Comparison of ENCODE assay signal across 9 cellular contexts in genomic region chr19:14116525-14116917, GRCh38. TPM values are rescaled to one million over a fixed set of nuclear protein-coding genes. Genes with fewer than 3 reads are reported as not detected.
DNase-seq lines count a peak whose midpoint lies in the region; ATAC-seq, FAIRE-seq and TF ChIP-seq lines count a peak whose summit lies in the region.
"Had no signal": no experiment of that assay in that cellular context is flagged by ENCODE, and none has a peak within 500 bp of the region (broad histone marks: within the 10 kb centered on the region; RNA-seq: fewer than 3 reads in every experiment).

No MANE protein-coding gene starts in this region.

- peak overlapping the region; percentile 71; the same call in 1 of the 2 replicates for H2AFZ ChIP-seq in K562 (ENCODE audit: low read depth, low read length)

- no peaks in the 10 kb centered on the region for H3K9me3 Mint-ChIP-seq in activated naive CD4-positive, alpha-beta T cell treated with anti-CD3 and anti-CD28 coated beads, Interleukin-2, amount 50 U/mL, for 24 hours

- H4K5ac ChIP-seq in mesendoderm (ENCODE audit: low read length): no peak overlapping the region

- H2BK120ac ChIP-seq in mesendoderm (ENCODE audit: low read depth, low read length): no peak overlapping the region

- H3K9ac ChIP-seq in K562 (ENCODE audit: insufficient read depth in 1 of 2, low read depth in 2 of 2, low read length in 2 of 2): peak overlapping the region; percentile 52 to 92; a peak in 3 of 4 replicates
- H3K9ac ChIP-seq in mesendoderm (ENCODE audit: low read length): peak overlapping the region; percentile 74

- WGBS in K562 (ENCODE audit: insufficient coverage, low coverage, missing lambda C conversion rate): 6% methylated on average over 6 of the region's 6 CpGs
- WGBS in mesendoderm (ENCODE audit: extremely low coverage, insufficient coverage, low lambda C conversion rate): no CpG with 5 or more reads among the region's 6 CpGs

- H3K9me3 ChIP-seq in K562 (replicated peaks; ENCODE audit: control insufficient read depth, insufficient read depth, low read depth, low read length) (no peaks in the 10 kb centered on the region), upper lobe of right lung (no peaks in the 10 kb centered on the region)

- H3K79me2 ChIP-seq in K562 (ENCODE audit: control insufficient read depth, insufficient read depth, low read length): peaks cover 24% of the 10 kb centered on the region
- H3K79me2 ChIP-seq in mesendoderm (ENCODE audit: control insufficient read depth, insufficient read depth, low read length): no peaks in the 10 kb centered on the region

- ATAC-seq in K562 (no peak), upper lobe of right lung (no peak), HG03520 (IDR thresholded peaks at IDR 0.05; ENCODE audit: unreplicated experiment) (no peak)

- in situ Hi-C loops in K562 (cut with MboI): no loop called here
- in situ Hi-C loops in G401 (cut with HindIII; ENCODE audit: low sequenced_read_pairs): no loop called here

- no peaks in the 10 kb centered on the region for H3K27me3 Mint-ChIP-seq in activated naive CD4-positive, alpha-beta T cell treated with anti-CD3 and anti-CD28 coated beads, Interleukin-2, amount 50 U/mL, for 24 hours

- H3K56ac ChIP-seq in mesendoderm (ENCODE audit: low read length): peak overlapping the region; percentile 87

- H3K4me3 ChIP-seq in K562 (peak overlapping the region; percentile 90), mesendoderm (ENCODE audit: low read length) (no peak overlapping the region), upper lobe of right lung (peak overlapping the region; percentile 84)

- peaks cover 47 to 68% of the 10 kb centered on the region in 2 experiments; a peak in 4 of 5 replicates for H3K4me1 ChIP-seq in K562 (replicated peaks in 1 of 2; ENCODE audit: control insufficient read depth in 2 of 2, insufficient read depth in 2 of 2, low read length in 2 of 2)
- peaks cover 13% of the 10 kb centered on the region for H3K4me1 ChIP-seq in mesendoderm (ENCODE audit: control insufficient read depth, low read depth, low read length)
- H3K4me1 ChIP-seq in upper lobe of right lung: peaks cover 60% of the 10 kb centered on the region

- H3K4me2 ChIP-seq in K562 (ENCODE audit: insufficient read depth, low read length) (peak overlapping the region; percentile 95), mesendoderm (ENCODE audit: low read length) (peak overlapping the region; percentile 85)

- no peak overlapping the region for H2BK15ac ChIP-seq in mesendoderm (replicated peaks; ENCODE audit: low read depth)

- intact Hi-C loops in K562 (cut with micrococcal nuclease): no loop called here
- intact Hi-C loops in upper lobe of right lung (cut with DNase I): no loop called here

- H3K27me3 ChIP-seq in K562 (ENCODE audit: control insufficient read depth in 2 of 2, insufficient read depth in 2 of 2, low read length in 2 of 2): no peaks in the 10 kb centered on the region
- no peaks in the 10 kb centered on the region for H3K27me3 ChIP-seq in mesendoderm (ENCODE audit: insufficient read depth, low read length, poor library complexity)
- no peaks in the 10 kb centered on the region for H3K27me3 ChIP-seq in upper lobe of right lung

- BruUV-seq in K562 (replicated peaks; lab: Mats Ljungman, UMichigan): no TSS peak

- no peak for DNase-seq in activated naive CD4-positive, alpha-beta T cell treated with anti-CD3 and anti-CD28 coated beads, Interleukin-2, amount 50 U/mL, for 16 hours
- DNase-seq in K562 (ENCODE audit: extremely low read depth in 1 of 4, low spot score in 3 of 4) (no peak), mesendoderm (no peak), upper lobe of right lung (no peak), G401 (ENCODE audit: low spot score) (no peak), medulla oblongata (ENCODE audit: extremely low spot score) (no peak)

- no peak overlapping the region for H2BK5ac ChIP-seq in mesendoderm (ENCODE audit: low read length)

- no peak overlapping the region for H2AK5ac ChIP-seq in mesendoderm (ENCODE audit: low read length)

- no peak overlapping the region for H3K4ac ChIP-seq in mesendoderm (ENCODE audit: low read depth, low read length)

- H3K4me1 Mint-ChIP-seq in activated naive CD4-positive, alpha-beta T cell treated with anti-CD3 and anti-CD28 coated beads, Interleukin-2, amount 50 U/mL, for 24 hours: peaks cover 52% of the 10 kb centered on the region

- H4K8ac ChIP-seq in mesendoderm (ENCODE audit: low read depth, low read length): no peak overlapping the region

- TF ChIP-seq CTCF in K562 (IDR thresholded peaks at IDR 0.05 in 2 of 3, conservative IDR thresholded peaks at IDR 0.05 in 1 of 3; ENCODE audit: insufficient read depth in 2 of 3, low read depth in 1 of 3, low read length in 3 of 3) (no peak), upper lobe of right lung (IDR thresholded peaks at IDR 0.05) (no peak)

- H3K4me3 Mint-ChIP-seq in activated naive CD4-positive, alpha-beta T cell treated with anti-CD3 and anti-CD28 coated beads, Interleukin-2, amount 50 U/mL, for 24 hours: peak overlapping the region; percentile 83

- no peaks in the 10 kb centered on the region for H4K20me1 ChIP-seq in K562 (replicated peaks; ENCODE audit: control insufficient read depth, insufficient read depth, low read length)

- no peak overlapping the region for H3K23ac ChIP-seq in mesendoderm (ENCODE audit: low read length)

- TF ChIP-seq RAD21 in K562 (CRISPR knock-in tag; conservative IDR thresholded peaks at IDR 0.05 in 1 of 2, IDR thresholded peaks at IDR 0.05 in 1 of 2): no peak

- H3K27ac Mint-ChIP-seq in activated naive CD4-positive, alpha-beta T cell treated with anti-CD3 and anti-CD28 coated beads, Interleukin-2, amount 50 U/mL, for 24 hours: peak overlapping the region; percentile 41

- H3K9me1 ChIP-seq in K562 (ENCODE audit: control insufficient read depth, insufficient read depth, low read length): peaks cover 4% of the 10 kb centered on the region

- H3K36me3 ChIP-seq in K562 (ENCODE audit: control insufficient read depth, insufficient read depth, low read length) (peaks cover 17% of the 10 kb centered on the region; the same call in 2 of the 3 replicates), mesendoderm (ENCODE audit: control insufficient read depth, insufficient read depth, low read length) (peaks cover 1% of the 10 kb centered on the region), upper lobe of right lung (no peaks in the 10 kb centered on the region)

- peak; percentile 76 for FAIRE-seq in K562 (lab: Jason Lieb, UNC)

- POLR2A ChIA-PET in K562 (lab: Yijun Ruan, JAX): interaction anchor here (0.6 to 2.0 kb wide), 2 partner anchors 20 to 34 kb away, joined by 5 to 8 read pairs; no protein-coding TSS in a partner anchor

- peak overlapping the region; percentile 55; the same call in 2 of the 3 replicates for H3K27ac ChIP-seq in K562 (ENCODE audit: extremely low read depth, low read depth, low read length)
- no peak overlapping the region for H3K27ac ChIP-seq in mesendoderm (ENCODE audit: low read depth, low read length)
- peak overlapping the region; percentile 80 for H3K27ac ChIP-seq in upper lobe of right lung

- TF ChIP-seq EP300 in K562 (IDR thresholded peaks at IDR 0.05; ENCODE audit: low read length): no peak

- no peak overlapping the region for H3K18ac ChIP-seq in mesendoderm (ENCODE audit: low read length)

- H3K79me1 ChIP-seq in mesendoderm (ENCODE audit: low read length): peaks cover 4% of the 10 kb centered on the region

- TF ChIP-seq POLR2A in K562 (conservative IDR thresholded peaks at IDR 0.05): no peak

- no peaks in the 10 kb centered on the region for H3K36me3 Mint-ChIP-seq in activated naive CD4-positive, alpha-beta T cell treated with anti-CD3 and anti-CD28 coated beads, Interleukin-2, amount 50 U/mL, for 24 hours

- CTCF ChIA-PET in K562 (lab: Yijun Ruan, JAX; ENCODE audit: low intra/inter-chr PET ratio): no interaction called here

RNA-seq across cellular contexts. Expression of gene PRKACA, which starts 1.0 kb away (rescaled TPM):
- total RNA-seq in K562 (2011; cell fraction: chromatin; rRNA removed; ENCODE audit: low replicate concordance): 26.1 and 58.3 TPM in 2 replicates
- total RNA-seq in K562 (2011; cell fraction: nucleolus; rRNA removed): 30.5 and 42.7 TPM in 2 replicates
- total RNA-seq in K562 (2011; cell fraction: nucleoplasm; rRNA removed): 28.7 and 35.1 TPM in 2 replicates
- 8.4 and 12.7 TPM in 2 replicates for total RNA-seq in K562 (2014; rRNA removed)
- 10.6 and 13.0 TPM in 2 replicates for total RNA-seq in K562 (2014; rRNA removed; fragmentation: Illumina TruSeq; extraction: Trizol)
- 11.9 and 12.2 TPM in 2 replicates for total RNA-seq in K562 (2015; rRNA removed; fragmentation: Illumina TruSeq; extraction: Trizol)
- total RNA-seq in K562 (2021): 57.8 and 63.1 TPM in 2 replicates
- 19.9 and 22.9 TPM in 2 replicates for polyA plus RNA-seq in K562 (2011; rRNA removed)
- 18.1 and 22.9 TPM in 2 replicates for polyA plus RNA-seq in K562 (2011; cell fraction: cytosol; rRNA removed)
- 9.4 and 10.8 TPM in 2 replicates for polyA plus RNA-seq in K562 (2011; cell fraction: nucleus; rRNA removed)
- polyA plus RNA-seq in K562 (2012): 53.1 and 56.7 TPM in 2 replicates
- polyA plus RNA-seq in K562 (2014; fragmentation: Illumina TruSeq; extraction: Trizol): 50.6 and 59.4 TPM in 2 replicates
- 1 to 10 TPM; 1.2 to 1.7 TPM for polyA plus RNA-seq in K562 (2014; fragmentation: Nextera tagmentation; extraction: Ambion mirVana)
- 37.6 and 39.7 TPM in 2 replicates for polyA plus RNA-seq in K562 (2014; rRNA removed)
- 16.0 and 20.3 TPM in 2 replicates for polyA minus RNA-seq in K562 (2011; rRNA and poly(A)+ RNA removed)
- 18.1 and 18.7 TPM in 2 replicates for polyA minus RNA-seq in K562 (2011; cell fraction: cytosol; rRNA and poly(A)+ RNA removed)
- 7.5 and 8.3 TPM in 2 replicates for polyA minus RNA-seq in K562 (2011; cell fraction: nucleus; rRNA and poly(A)+ RNA removed)
- 38.0 TPM for polyA plus RNA-seq in mesendoderm (2013, experiment 1 of 2)
- polyA plus RNA-seq in mesendoderm (2013, experiment 2 of 2): 37.6 TPM
- total RNA-seq in upper lobe of right lung: 85.7 TPM
- total RNA-seq in G401 (2014; rRNA removed; shearing (Covaris generic)): 31.8 and 37.7 TPM in 2 replicates

RNA-seq across cellular contexts. Expression of gene ASF1B, which starts 19.9 kb away (rescaled TPM):
- 7.9 and 16.6 TPM in 2 replicates for total RNA-seq in K562 (2011; cell fraction: chromatin; rRNA removed; ENCODE audit: low replicate concordance)
- total RNA-seq in K562 (2011; cell fraction: nucleolus; rRNA removed): 18.7 and 23.9 TPM in 2 replicates
- total RNA-seq in K562 (2011; cell fraction: nucleoplasm; rRNA removed): 14.1 and 22.4 TPM in 2 replicates
- total RNA-seq in K562 (2014; rRNA removed) (54.8 and 85.6 TPM in 2 replicates), K562 (2014; rRNA removed; fragmentation: Illumina TruSeq; extraction: Trizol) (29.4 and 30.7 TPM in 2 replicates), K562 (2015; rRNA removed; fragmentation: Illumina TruSeq; extraction: Trizol) (38.0 and 39.3 TPM in 2 replicates), K562 (2021) (59.6 and 66.6 TPM in 2 replicates), upper lobe of right lung (1.9 TPM)
- polyA plus RNA-seq in K562 (2011; rRNA removed) (43.1 and 69.4 TPM in 2 replicates), K562 (2014; fragmentation: Illumina TruSeq; extraction: Trizol) (59.5 and 60.9 TPM in 2 replicates), K562 (2014; fragmentation: Nextera tagmentation; extraction: Ambion mirVana) (1 to 10 TPM; 6.0 to 8.0 TPM), K562 (2014; rRNA removed) (52.7 and 53.3 TPM in 2 replicates)
- 75.6 and 117 TPM in 2 replicates for polyA plus RNA-seq in K562 (2011; cell fraction: cytosol; rRNA removed)
- 22.8 and 25.8 TPM in 2 replicates for polyA plus RNA-seq in K562 (2011; cell fraction: nucleus; rRNA removed)
- 72.6 and 87.5 TPM in 2 replicates for polyA plus RNA-seq in K562 (2012)
- 19.4 and 39.5 TPM in 2 replicates for polyA minus RNA-seq in K562 (2011; rRNA and poly(A)+ RNA removed)
- 43.6 and 47.1 TPM in 2 replicates for polyA minus RNA-seq in K562 (2011; cell fraction: cytosol; rRNA and poly(A)+ RNA removed)
- 11.0 and 13.6 TPM in 2 replicates for polyA minus RNA-seq in K562 (2011; cell fraction: nucleus; rRNA and poly(A)+ RNA removed)
- polyA plus RNA-seq in mesendoderm (2013, experiment 1 of 2): 18.8 TPM
- polyA plus RNA-seq in mesendoderm (2013, experiment 2 of 2): 18.1 TPM
- 108 and 120 TPM in 2 replicates for total RNA-seq in G401 (2014; rRNA removed; shearing (Covaris generic))

RNA-seq across cellular contexts. Expression of gene SAMD1, which starts 26.0 kb away (rescaled TPM):
- 9.8 and 27.6 TPM in 2 replicates for total RNA-seq in K562 (2011; cell fraction: chromatin; rRNA removed; ENCODE audit: low replicate concordance)
- total RNA-seq in K562 (2011; cell fraction: nucleolus; rRNA removed): 23.5 and 24.9 TPM in 2 replicates
- total RNA-seq in K562 (2011; cell fraction: nucleoplasm; rRNA removed): 12.7 and 15.1 TPM in 2 replicates
- total RNA-seq in K562 (2014; rRNA removed) (65.4 and 71.9 TPM in 2 replicates), K562 (2014; rRNA removed; fragmentation: Illumina TruSeq; extraction: Trizol) (15.4 and 16.0 TPM in 2 replicates), K562 (2015; rRNA removed; fragmentation: Illumina TruSeq; extraction: Trizol) (43.5 and 51.7 TPM in 2 replicates), K562 (2021) (85.9 and 96.0 TPM in 2 replicates), upper lobe of right lung (45.9 TPM)
- polyA plus RNA-seq in K562 (2011; rRNA removed) (14.3 and 14.8 TPM in 2 replicates), K562 (2014; fragmentation: Illumina TruSeq; extraction: Trizol) (45.7 and 48.9 TPM in 2 replicates), K562 (2014; fragmentation: Nextera tagmentation; extraction: Ambion mirVana) (1 to 10 TPM; 2.9 to 3.1 TPM), K562 (2014; rRNA removed) (44.5 and 47.8 TPM in 2 replicates)
- polyA plus RNA-seq in K562 (2011; cell fraction: cytosol; rRNA removed): 15.9 and 30.2 TPM in 2 replicates
- 34.7 and 64.0 TPM in 2 replicates for polyA plus RNA-seq in K562 (2011; cell fraction: nucleus; rRNA removed)
- polyA plus RNA-seq in K562 (2012): 39.1 and 39.7 TPM in 2 replicates
- 4.1 and 7.6 TPM in 2 replicates for polyA minus RNA-seq in K562 (2011; rRNA and poly(A)+ RNA removed)
- 22.9 and 32.7 TPM in 2 replicates for polyA minus RNA-seq in K562 (2011; cell fraction: cytosol; rRNA and poly(A)+ RNA removed)
- 4.8 and 5.0 TPM in 2 replicates for polyA minus RNA-seq in K562 (2011; cell fraction: nucleus; rRNA and poly(A)+ RNA removed)
- 50.8 TPM for polyA plus RNA-seq in mesendoderm (2013, experiment 1 of 2)
- 57.8 TPM for polyA plus RNA-seq in mesendoderm (2013, experiment 2 of 2)
- total RNA-seq in G401 (2014; rRNA removed; shearing (Covaris generic)): 162 and 188 TPM in 2 replicates

RNA-seq across cellular contexts. Expression of gene C19orf67, which starts 30.9 kb away (rescaled TPM):
- total RNA-seq in K562 (2011; cell fraction: chromatin; rRNA removed; ENCODE audit: low replicate concordance): 0.83 and 2.1 TPM in 2 replicates
- 3.7 and 4.5 TPM in 2 replicates for total RNA-seq in K562 (2011; cell fraction: nucleolus; rRNA removed)
- 1.8 and 2.1 TPM in 2 replicates for total RNA-seq in K562 (2011; cell fraction: nucleoplasm; rRNA removed)
- total RNA-seq in K562 (2014; rRNA removed): 0.45 and 1.5 TPM in 2 replicates
- total RNA-seq in K562 (2014; rRNA removed; fragmentation: Illumina TruSeq; extraction: Trizol): 0.35 TPM in 1 of 2 replicates, not detected in the other
- 0.29 and 0.53 TPM in 2 replicates for total RNA-seq in K562 (2015; rRNA removed; fragmentation: Illumina TruSeq; extraction: Trizol)
- 1.1 and 2.1 TPM in 2 replicates for total RNA-seq in K562 (2021)
- 0.39 and 0.56 TPM in 2 replicates for polyA plus RNA-seq in K562 (2011; rRNA removed)
- polyA plus RNA-seq in K562 (2011; cell fraction: cytosol; rRNA removed): 0.46 and 0.97 TPM in 2 replicates
- 1.2 and 3.8 TPM in 2 replicates for polyA plus RNA-seq in K562 (2011; cell fraction: nucleus; rRNA removed)
- 0.62 and 0.68 TPM in 2 replicates for polyA plus RNA-seq in K562 (2012)
- 0.28 and 0.39 TPM in 2 replicates for polyA plus RNA-seq in K562 (2014; fragmentation: Illumina TruSeq; extraction: Trizol)
- not detected for polyA plus RNA-seq in K562 (2014; fragmentation: Nextera tagmentation; extraction: Ambion mirVana)
- polyA plus RNA-seq in K562 (2014; rRNA removed): 1.8 TPM in 1 of 2 replicates, not detected in the other
- 0.14 TPM in 1 of 2 replicates, not detected in the other for polyA minus RNA-seq in K562 (2011; rRNA and poly(A)+ RNA removed)
- not detected in 2 replicates for polyA minus RNA-seq in K562 (2011; cell fraction: cytosol; rRNA and poly(A)+ RNA removed)
- polyA minus RNA-seq in K562 (2011; cell fraction: nucleus; rRNA and poly(A)+ RNA removed): 1.5 and 3.0 TPM in 2 replicates
- polyA plus RNA-seq in mesendoderm (2013, experiment 1 of 2): not detected
- polyA plus RNA-seq in mesendoderm (2013, experiment 2 of 2): 0.10 TPM
- total RNA-seq in upper lobe of right lung: not detected
- total RNA-seq in G401 (2014; rRNA removed; shearing (Covaris generic)): not detected in 2 replicates
- total RNA-seq: Daoy had no signal

RNA-seq across cellular contexts. Expression of gene MISP3, which starts 43.9 kb away (rescaled TPM):
- total RNA-seq in K562 (2011; cell fraction: chromatin; rRNA removed; ENCODE audit: low replicate concordance): 1.7 and 5.3 TPM in 2 replicates
- total RNA-seq in K562 (2011; cell fraction: nucleolus; rRNA removed): 5.5 and 5.7 TPM in 2 replicates
- total RNA-seq in K562 (2011; cell fraction: nucleoplasm; rRNA removed): 4.1 and 5.0 TPM in 2 replicates
- 3.1 and 3.9 TPM in 2 replicates for total RNA-seq in K562 (2014; rRNA removed)
- 0.69 and 0.73 TPM in 2 replicates for total RNA-seq in K562 (2014; rRNA removed; fragmentation: Illumina TruSeq; extraction: Trizol)
- total RNA-seq in K562 (2015; rRNA removed; fragmentation: Illumina TruSeq; extraction: Trizol): 1.6 and 1.9 TPM in 2 replicates
- total RNA-seq in K562 (2021): 1.9 and 2.9 TPM in 2 replicates
- 1.2 and 2.1 TPM in 2 replicates for polyA plus RNA-seq in K562 (2011; rRNA removed)
- polyA plus RNA-seq in K562 (2011; cell fraction: cytosol; rRNA removed): 2.1 and 3.0 TPM in 2 replicates
- polyA plus RNA-seq in K562 (2011; cell fraction: nucleus; rRNA removed): 8.6 and 12.9 TPM in 2 replicates
- 3.6 and 4.2 TPM in 2 replicates for polyA plus RNA-seq in K562 (2012)
- polyA plus RNA-seq in K562 (2014; fragmentation: Illumina TruSeq; extraction: Trizol): 2.6 and 3.2 TPM in 2 replicates
- under 1 TPM; 0.25 to 0.37 TPM for polyA plus RNA-seq in K562 (2014; fragmentation: Nextera tagmentation; extraction: Ambion mirVana)
- 5.4 and 5.6 TPM in 2 replicates for polyA plus RNA-seq in K562 (2014; rRNA removed)
- not detected in 2 replicates for polyA minus RNA-seq in K562 (2011; rRNA and poly(A)+ RNA removed)
- 0.91 TPM in 1 of 2 replicates, not detected in the other for polyA minus RNA-seq in K562 (2011; cell fraction: cytosol; rRNA and poly(A)+ RNA removed)
- polyA minus RNA-seq in K562 (2011; cell fraction: nucleus; rRNA and poly(A)+ RNA removed): 1.8 and 1.9 TPM in 2 replicates
- 0.08 TPM for polyA plus RNA-seq in mesendoderm (2013, experiment 1 of 2)
- 0.10 TPM for polyA plus RNA-seq in mesendoderm (2013, experiment 2 of 2)
- 6.7 TPM for total RNA-seq in upper lobe of right lung
- 2.8 and 4.6 TPM in 2 replicates for total RNA-seq in G401 (2014; rRNA removed; shearing (Covaris generic))
